10 cellular contexts compared by ENCODE assay signal in genomic region chr1:179816196-179816960, GRCh38.
DNase-seq lines count a peak whose midpoint lies in the region; ATAC-seq and TF ChIP-seq lines count a peak whose summit lies in the region.
"Had no signal": no experiment of that assay in that cellular context is flagged by ENCODE, and none has a peak within 500 bp of the region (broad histone marks: within the 10 kb centered on the region; RNA-seq: fewer than 3 reads in every experiment).

No MANE protein-coding gene starts in this region.

- H3K27me3 ChIP-seq in PC-3 (ENCODE audit: low read length), result peaks cover 12% of the 10 kb centered on the region

- H3K27ac Mint-ChIP-seq in activated CD4-positive, alpha-beta T cell treated with anti-CD3 and anti-CD28 coated beads for 36 hours, result no peak overlapping the region

- CTCF ChIA-PET in activated CD4-positive, alpha-beta T cell treated with anti-CD3 and anti-CD28 coated beads for 36 hours (lab: Charles Lee), result interaction anchor here (0.5 to 13.4 kb wide), 3 partner anchors 11 to 110 kb away, joined by 4 to 619 read pairs (median 9); no protein-coding TSS in a partner anchor
- CTCF ChIA-PET in PC-3 (lab: Charles Lee), result no interaction called here

- 0 out of 2 replicates have a peak overlapping the region, but pooled peaks have one; percentile 86 for H2AFZ ChIP-seq in PC-3 (ENCODE audit: low read length)

- H3K27me3 Mint-ChIP-seq in activated CD4-positive, alpha-beta T cell treated with anti-CD3 and anti-CD28 coated beads for 36 hours, result no peaks in the 10 kb centered on the region

- H3F3A ChIP-seq in PC-3 (ENCODE audit: low read length, unreplicated experiment), result no peaks in the 10 kb centered on the region

- H3K4me1 Mint-ChIP-seq in activated CD4-positive, alpha-beta T cell treated with anti-CD3 and anti-CD28 coated beads for 36 hours, result peaks cover 17% of the 10 kb centered on the region

- BruUV-seq in PC-3 (replicated peaks; lab: Mats Ljungman, UMichigan), result no TSS peak

- no peak overlapping the region for H3K4me3 ChIP-seq in PC-3 (ENCODE audit: low read length)

- no peaks in the 10 kb centered on the region for H3K36me3 ChIP-seq in PC-3 (ENCODE audit: low read depth, low read length)

- H3K4me2 ChIP-seq in PC-3 (ENCODE audit: low read length), result peak overlapping the region; percentile 96

- H3K9ac ChIP-seq in PC-3 (ENCODE audit: low read length), result no peak overlapping the region

- H3K79me2 ChIP-seq in PC-3 (ENCODE audit: low read length), result no peaks in the 10 kb centered on the region

- TF ChIP-seq CTCF in PC-3 (conservative IDR thresholded peaks at IDR 0.05; ENCODE audit: low read depth, low read length), result no peak

- intact Hi-C loops in activated CD4-positive, alpha-beta T cell treated with anti-CD3 and anti-CD28 coated beads for 36 hours (cut with DNase I, micrococcal nuclease), result loop anchor here (5.0 to 10.0 kb wide), 2 partner anchors 732 to 1186 kb away; partner anchors contain the start of gene TOR3A (in 1 of the 2)
- intact Hi-C loops in PC-3 (cut with micrococcal nuclease), result loop anchor here (1.0 kb wide), 1 partner anchor 24 kb away; no protein-coding TSS in a partner anchor
- intact Hi-C loops in left cardiac atrium (cut with DNase I), result loop anchor here in 1 of 2 donors (10.0 kb wide), 1 partner anchor 452 kb away; the partner anchor contains the start of gene AXDND1
- intact Hi-C loops in sciatic nerve (cut with DNase I), result no loop called here

- peaks cover 11% of the 10 kb centered on the region; the same call in 1 of the 2 replicates for H3K4me1 ChIP-seq in PC-3 (ENCODE audit: insufficient read depth, low read length)
- H3K4me1 ChIP-seq: foreskin keratinocyte had no signal

- POLR2A ChIA-PET in activated CD4-positive, alpha-beta T cell treated with anti-CD3 and anti-CD28 coated beads for 36 hours (lab: Charles Lee), result no interaction called here
- POLR2A ChIA-PET in PC-3 (lab: Charles Lee; ENCODE audit: unreplicated experiment), result interaction anchor here (0.7 kb wide), 1 partner anchor 216 kb away, joined by 3 read pairs; no protein-coding TSS in a partner anchor

- ATAC-seq in activated CD4-positive, alpha-beta T cell treated with anti-CD3 and anti-CD28 coated beads for 36 hours, result no peak
- ATAC-seq in PC-3, result peak; percentile 44
- peak; percentile 23 to 42 for ATAC-seq in left cardiac atrium
- ATAC-seq in sciatic nerve, result peak; percentile 48
- ATAC-seq: foreskin keratinocyte; natural killer cell treated with Interleukin-12 subunit alpha and Interleukin-12 subunit beta and Interleukin-15 and Interleukin-18, amount 100 ng/mL, for 72 hours had no signal

- no peaks in the 10 kb centered on the region for H3K9me2 ChIP-seq in PC-3 (replicated peaks; ENCODE audit: low read length)

- H4K20me1 ChIP-seq in PC-3 (ENCODE audit: low read length), result no peaks in the 10 kb centered on the region

- DNase-seq in activated CD4-positive, alpha-beta T cell treated with anti-CD3 and anti-CD28 coated beads for 36 hours, result no peak
- DNase-seq in activated CD4-positive, alpha-beta T cell treated with anti-CD3 and anti-CD28 coated beads, Interleukin-2, amount 50 U/mL, for 48 hours, result no peak
- no peak for DNase-seq in PC-3
- DNase-seq in left cardiac atrium, result peak; percentile 76
- peak; percentile 72 for DNase-seq in sciatic nerve (ENCODE audit: low spot score)
- DNase-seq in GDM1 (lab: John Stamatoyannopoulos, UW), result no peak
- DNase-seq in dedifferentiated amniotic fluid mesenchymal stem cell (ENCODE audit: extremely low spot score), result no peak
- no peak for DNase-seq in stimulated activated CD4-positive, alpha-beta T cell treated with anti-CD3 and anti-CD28 coated beads, Interleukin-15, amount 100 ng/mL, for 24 hours
- DNase-seq: foreskin keratinocyte had no signal

- no peak overlapping the region for H3K27ac ChIP-seq in PC-3 (ENCODE audit: low read length)
- H3K27ac ChIP-seq: foreskin keratinocyte had no signal

- no peaks in the 10 kb centered on the region for H3K9me3 Mint-ChIP-seq in activated CD4-positive, alpha-beta T cell treated with anti-CD3 and anti-CD28 coated beads for 36 hours (ENCODE audit: low read depth)
- H3K9me3 Mint-ChIP-seq: natural killer cell treated with Interleukin-12 subunit alpha and Interleukin-12 subunit beta and Interleukin-15 and Interleukin-18, amount 100 ng/mL, for 72 hours had no signal

- no peaks in the 10 kb centered on the region for H3K36me3 Mint-ChIP-seq in activated CD4-positive, alpha-beta T cell treated with anti-CD3 and anti-CD28 coated beads for 36 hours (ENCODE audit: low read depth)
- H3K36me3 Mint-ChIP-seq: natural killer cell treated with Interleukin-12 subunit alpha and Interleukin-12 subunit beta and Interleukin-15 and Interleukin-18, amount 100 ng/mL, for 72 hours had no signal

- no peaks in the 10 kb centered on the region for H3K9me3 ChIP-seq in PC-3 (ENCODE audit: low read length)

- H3K4me3 Mint-ChIP-seq in activated CD4-positive, alpha-beta T cell treated with anti-CD3 and anti-CD28 coated beads for 36 hours, result peak overlapping the region; percentile 84

Comparison
In these comparisons a context has a peak if more than half of its experiments do, and no peak if none do; other contexts are left out.
1. DNase-seq: peak in left cardiac atrium (single experiment) and sciatic nerve (single experiment); none in activated CD4-positive, alpha-beta T cell treated with anti-CD3 and anti-CD28 coated beads for 36 hours (single experiment), activated CD4-positive, alpha-beta T cell treated with anti-CD3 and anti-CD28 coated beads, Interleukin-2, amount 50 U/mL, for 48 hours (0 of 2), PC-3 (single experiment), GDM1 (single experiment), dedifferentiated amniotic fluid mesenchymal stem cell (single experiment) and stimulated activated CD4-positive, alpha-beta T cell treated with anti-CD3 and anti-CD28 coated beads, Interleukin-15, amount 100 ng/mL, for 24 hours (single experiment).